Comparison of ENCODE assay signal across 25 cellular contexts in the genomic region with DNA sequence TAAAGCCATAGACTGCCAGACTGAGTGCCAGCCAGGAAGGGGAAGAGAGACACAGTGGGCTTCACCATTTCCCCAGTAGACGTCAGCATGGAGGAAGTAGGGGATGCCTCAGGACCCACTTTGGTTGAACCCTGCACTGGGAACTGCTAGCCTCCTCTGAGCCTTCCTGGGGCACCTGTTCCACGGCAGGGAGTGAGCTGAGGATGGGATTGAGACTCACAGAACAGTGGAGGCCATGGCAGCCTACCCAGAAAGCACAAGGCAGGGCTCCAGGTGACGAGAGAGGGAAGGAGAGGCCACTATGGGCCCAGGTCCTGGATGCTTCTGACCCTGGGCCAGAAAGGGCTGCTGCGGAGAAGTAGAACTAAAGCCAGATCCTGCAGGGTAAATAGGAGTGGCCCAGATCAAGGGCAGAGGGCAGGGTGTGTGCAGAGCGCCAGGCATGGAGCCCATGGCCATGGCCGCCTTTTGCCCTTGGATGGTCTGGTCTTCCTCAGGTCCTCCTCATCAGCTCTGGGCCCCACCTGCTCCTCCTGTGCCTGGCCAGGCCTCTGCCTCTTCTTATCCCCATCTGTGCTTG.
DNase-seq lines count a peak whose midpoint lies in the region; ATAC-seq, FAIRE-seq and TF ChIP-seq lines count a peak whose summit lies in the region.
"Had no signal": no experiment of that assay in that cellular context is flagged by ENCODE, and none has a peak within 500 bp of the region (broad histone marks: within the 10 kb centered on the region; RNA-seq: fewer than 3 reads in every experiment).

No MANE protein-coding gene starts in this region.

- H3K36me3 ChIP-seq in right atrium auricular region (no peaks in the 10 kb centered on the region), H1 (ENCODE audit: control insufficient read depth in 2 of 4, insufficient read depth in 4 of 4, low read length in 3 of 4) (no peaks in the 10 kb centered on the region), osteoblast (ENCODE audit: insufficient read depth, low read length) (no peaks in the 10 kb centered on the region)
- H3K36me3 ChIP-seq: HAP-1, SJSA1 had no signal

- no peak overlapping the region for H3K23ac ChIP-seq in H1 (ENCODE audit: insufficient read length)

- H3K9me3 ChIP-seq in right atrium auricular region: peaks cover 0 to 7% of the 10 kb centered on the region in 2 donors
- peaks cover 8 to 14% of the 10 kb centered on the region in 2 experiments; a peak in 3 of 4 replicates for H3K9me3 ChIP-seq in H1 (ENCODE audit: insufficient read depth in 2 of 2, low read depth in 1 of 2, low read length in 1 of 2)
- H3K9me3 ChIP-seq in osteoblast (ENCODE audit: low read depth, low read length): no peaks in the 10 kb centered on the region
- H3K9me3 ChIP-seq: HAP-1 had no signal

- H2AK5ac ChIP-seq in H1 (ENCODE audit: low read depth, low read length): peak overlapping the region; percentile 20; the same call in 1 of the 2 replicates

- H2BK120ac ChIP-seq in H1 (replicated peaks; ENCODE audit: low read depth, low read length): no peak overlapping the region

- 87% methylated on average over 6 of the region's 6 CpGs; no CpG with 5 or more reads in 1 of the 2 experiments for WGBS in H1 (ENCODE audit: extremely low coverage in 1 of 2, insufficient coverage in 1 of 2, insufficient read length in 1 of 2, insufficient replicate concordance in 2 of 2, low coverage in 1 of 2, low lambda C conversion rate in 2 of 2, missing lambda C conversion rate in 1 of 2), 2 experiments

- no peak for TF ChIP-seq EP300 in H1 (IDR thresholded peaks at IDR 0.05; ENCODE audit: borderline replicate concordance in 1 of 2, low read depth in 2 of 2, low read length in 2 of 2)

- TF ChIP-seq RAD21 in H1 (IDR thresholded peaks at IDR 0.05 in 1 of 2, conservative IDR thresholded peaks at IDR 0.05 in 1 of 2; ENCODE audit: low read depth in 2 of 2, low read length in 2 of 2): no peak

- ATAC-seq in Right ventricle myocardium superior (ENCODE audit: poor library complexity) (no peak), omental fat pad (ENCODE audit: low FRiP score) (no peak), GM21737 (IDR thresholded peaks at IDR 0.05; ENCODE audit: unreplicated experiment) (no peak)
- no peak for ATAC-seq in stimulated activated naive CD8-positive, alpha-beta T cell treated with anti-CD3 and anti-CD28 coated beads, Interleukin-15, amount 100 ng/mL, for 72 hours
- ATAC-seq: PC-3, Right ventricle myocardium inferior had no signal

- no peaks in the 10 kb centered on the region for H3K79me1 ChIP-seq in H1 (ENCODE audit: low read depth, low read length)

- no peak overlapping the region for H4K5ac ChIP-seq in H1 (ENCODE audit: insufficient read length, low read depth, low read length)

- 0 out of 2 replicates have a peak overlapping the region, but pooled peaks have one; percentile 8 for H2BK5ac ChIP-seq in H1 (ENCODE audit: low read depth, low read length)

- H3K27ac ChIP-seq in right atrium auricular region (no peak overlapping the region), H1 (ENCODE audit: low read depth, low read length) (no peak overlapping the region), osteoblast (ENCODE audit: low read depth, low read length) (no peak overlapping the region)
- H3K27ac ChIP-seq: BLaER1 treated with 17β-estradiol and CSF1 and Interleukin-3, amounts not matched to agents 10 nM and 100 nM; SJSA1 had no signal

- no peaks in the 10 kb centered on the region for H3K27me3 ChIP-seq in right atrium auricular region
- no peaks in the 10 kb centered on the region; a peak in 2 of 7 replicates for H3K27me3 ChIP-seq in H1 (replicated peaks in 1 of 4; ENCODE audit: control insufficient read depth in 3 of 4, extremely low read depth in 1 of 4, insufficient read depth in 3 of 4, low read length in 3 of 4)
- no peaks in the 10 kb centered on the region for H3K27me3 ChIP-seq in osteoblast (ENCODE audit: insufficient read depth, low read length)
- H3K27me3 ChIP-seq: BLaER1 treated with 17β-estradiol and CSF1 and Interleukin-3, amounts not matched to agents 10 nM and 100 nM; SJSA1 had no signal

- DNase-seq in Right ventricle myocardium superior (peak; percentile 20), right atrium auricular region (ENCODE audit: low spot score) (no peak), H1 (ENCODE audit: low read depth in 1 of 2, low spot score in 2 of 2) (no peak), osteoblast (ENCODE audit: insufficient read length, low spot score, missing footprints) (peak; percentile 58), type B pancreatic cell (ENCODE audit: extremely low spot score, unreplicated experiment) (no peak), omental fat pad (ENCODE audit: low spot score) (no peak)
- DNase-seq in stimulated activated naive CD8-positive, alpha-beta T cell treated with anti-CD3 and anti-CD28 coated beads, Interleukin-15, amount 100 ng/mL, for 72 hours: no peak
- DNase-seq: HFFc6, KBM-7, MV-4-11, NCI-H146, NCI-H1930, NCI-H446, NCI-H524 treated with DMSO at 0.1 percent for 48 hours, NCI-H774, PC-3 had no signal

- peaks cover 2% of the 10 kb centered on the region for H3K27me3 Mint-ChIP-seq in type B pancreatic cell
- no peaks in the 10 kb centered on the region for H3K27me3 Mint-ChIP-seq in stimulated activated naive CD8-positive, alpha-beta T cell treated with anti-CD3 and anti-CD28 coated beads, Interleukin-15, amount 100 ng/mL, for 72 hours
- H3K27me3 Mint-ChIP-seq: CD4-positive, alpha-beta T cell had no signal

- H3K9ac ChIP-seq in H1 (replicated peaks in 1 of 4; ENCODE audit: extremely low read depth in 1 of 4, low read depth in 3 of 4, low read length in 3 of 4): no peak overlapping the region
- H3K9ac ChIP-seq: BLaER1 treated with 17β-estradiol and CSF1 and Interleukin-3, amounts not matched to agents 10 nM and 100 nM had no signal

- no peaks in the 10 kb centered on the region for H3K4me1 ChIP-seq in right atrium auricular region
- H3K4me1 ChIP-seq in H1 (replicated peaks in 1 of 4; ENCODE audit: control insufficient read depth in 3 of 4, insufficient read depth in 4 of 4, low read length in 3 of 4): peaks cover 0 to 5% (median 3%) of the 10 kb centered on the region in 4 experiments; a peak in 6 of 7 replicates
- no peaks in the 10 kb centered on the region for H3K4me1 ChIP-seq in osteoblast (ENCODE audit: insufficient read depth, low read length)
- H3K4me1 ChIP-seq: BLaER1 treated with 17β-estradiol and CSF1 and Interleukin-3, amounts not matched to agents 10 nM and 100 nM; HAP-1; SJSA1 had no signal

- TF ChIP-seq CTCF in right atrium auricular region (IDR thresholded peaks at IDR 0.05): no peak
- TF ChIP-seq CTCF in H1 (IDR thresholded peaks at IDR 0.05; ENCODE audit: control extremely low read depth in 1 of 3, insufficient read depth in 1 of 3, low read depth in 1 of 3, low read length in 3 of 3): no peak
- TF ChIP-seq CTCF in osteoblast (IDR thresholded peaks at IDR 0.05; ENCODE audit: extremely low read depth, low read depth, low read length): no peak
- no peak for TF ChIP-seq CTCF in type B pancreatic cell (conservative IDR thresholded peaks at IDR 0.05)
- TF ChIP-seq CTCF in omental fat pad (IDR thresholded peaks at IDR 0.05): no peak

- no peak overlapping the region for H2BK20ac ChIP-seq in H1 (ENCODE audit: low read length)

- H4K20me1 ChIP-seq in H1 (replicated peaks in 1 of 2; ENCODE audit: control insufficient read depth in 1 of 2, insufficient read depth in 2 of 2, low read length in 2 of 2) (no peaks in the 10 kb centered on the region), osteoblast (ENCODE audit: insufficient read depth, low read length) (no peaks in the 10 kb centered on the region)

- H3K27ac Mint-ChIP-seq in type B pancreatic cell: peak overlapping the region; percentile 100
- no peak overlapping the region for H3K27ac Mint-ChIP-seq in stimulated activated naive CD8-positive, alpha-beta T cell treated with anti-CD3 and anti-CD28 coated beads, Interleukin-15, amount 100 ng/mL, for 72 hours
- H3K27ac Mint-ChIP-seq: CD4-positive, alpha-beta T cell; GM23338; HFFc6 had no signal

- FAIRE-seq in H1 (lab: Jason Lieb, UNC): no peak
- FAIRE-seq: A204.1, G401.6 had no signal

- no peak overlapping the region for H4K91ac ChIP-seq in H1 (replicated peaks; ENCODE audit: insufficient read length, low read length)

- H3K36me3 Mint-ChIP-seq in type B pancreatic cell: no peaks in the 10 kb centered on the region

- no peak overlapping the region for H3K18ac ChIP-seq in H1 (ENCODE audit: extremely low read depth, low read length)

- H3K79me2 ChIP-seq in H1 (ENCODE audit: control insufficient read depth in 1 of 2, insufficient read depth in 2 of 2, low read length in 2 of 2) (no peaks in the 10 kb centered on the region), osteoblast (ENCODE audit: insufficient read depth, low read length) (no peaks in the 10 kb centered on the region)

- H4K8ac ChIP-seq in H1 (ENCODE audit: extremely low read depth, insufficient read depth, low read length): no peak overlapping the region

- H3K4me2 ChIP-seq in H1 (ENCODE audit: insufficient read depth in 1 of 2, low read depth in 2 of 2, low read length in 2 of 2) (no peak overlapping the region), osteoblast (ENCODE audit: insufficient read depth, low read length) (no peak overlapping the region)
- H3K4me2 ChIP-seq: BLaER1 treated with 17β-estradiol and CSF1 and Interleukin-3, amounts not matched to agents 10 nM and 100 nM; GM23338 had no signal

- H3K4me3 ChIP-seq in right atrium auricular region (no peak overlapping the region), H1 (ENCODE audit: extremely low read depth in 1 of 4, insufficient read depth in 2 of 4, low read depth in 3 of 4, low read length in 4 of 4) (no peak overlapping the region), osteoblast (ENCODE audit: insufficient read depth, low read length) (no peak overlapping the region)
- H3K4me3 ChIP-seq: BLaER1 treated with 17β-estradiol and CSF1 and Interleukin-3, amounts not matched to agents 10 nM and 100 nM; GM23338; HAP-1; SJSA1 had no signal

- H3K9me3 Mint-ChIP-seq in type B pancreatic cell: no peaks in the 10 kb centered on the region
- peaks cover 11 to 29% of the 10 kb centered on the region in 2 donors for H3K9me3 Mint-ChIP-seq in stimulated activated naive CD8-positive, alpha-beta T cell treated with anti-CD3 and anti-CD28 coated beads, Interleukin-15, amount 100 ng/mL, for 72 hours
- H3K9me3 Mint-ChIP-seq: CD4-positive, alpha-beta T cell had no signal

- intact Hi-C loops in Right ventricle myocardium superior (cut with DNase I): no loop called here

- peak overlapping the region; percentile 32 for H3K4me3 Mint-ChIP-seq in type B pancreatic cell
- H3K4me3 Mint-ChIP-seq in stimulated activated naive CD8-positive, alpha-beta T cell treated with anti-CD3 and anti-CD28 coated beads, Interleukin-15, amount 100 ng/mL, for 72 hours: no peak overlapping the region
- H3K4me3 Mint-ChIP-seq: CD4-positive, alpha-beta T cell; GM23338; HFFc6 had no signal

- peaks cover 12% of the 10 kb centered on the region for H3K4me1 Mint-ChIP-seq in type B pancreatic cell (ENCODE audit: unreplicated experiment)
- H3K4me1 Mint-ChIP-seq in stimulated activated naive CD8-positive, alpha-beta T cell treated with anti-CD3 and anti-CD28 coated beads, Interleukin-15, amount 100 ng/mL, for 72 hours: no peaks in the 10 kb centered on the region

- H2BK12ac ChIP-seq in H1 (ENCODE audit: low read depth, low read length): no peak overlapping the region

- CTCF ChIA-PET in H1 (lab: Charles Lee; ENCODE audit: partially characterized antibody): interaction anchor here (0.6 to 2.8 kb wide), 19 partner anchors 8 to 503 kb away, joined by 3 to 14 read pairs (median 3); no protein-coding TSS in a partner anchor

- H3K56ac ChIP-seq in H1 (replicated peaks; ENCODE audit: insufficient read length, low read depth, low read length): no peak overlapping the region

- no peak overlapping the region; the same call in 1 of the 2 replicates for H2BK15ac ChIP-seq in H1 (ENCODE audit: low read length)

- TF ChIP-seq POLR2A in H1 (IDR thresholded peaks at IDR 0.05; ENCODE audit: control extremely low read depth in 1 of 2, low read depth in 2 of 2, low read length in 2 of 2): no peak

- H3K23me2 ChIP-seq in H1 (ENCODE audit: low read depth, low read length): no peaks in the 10 kb centered on the region

- H3K4ac ChIP-seq in H1 (replicated peaks; ENCODE audit: insufficient read length, low read depth, low read length): peak overlapping the region; percentile 44

- POLR2A ChIA-PET in H1 (lab: Charles Lee; ENCODE audit: partially characterized antibody): no interaction called here

- no peak overlapping the region for H3K14ac ChIP-seq in H1 (ENCODE audit: insufficient read length)

- H2AFZ ChIP-seq in H1 (ENCODE audit: low read length) (no peak overlapping the region), osteoblast (ENCODE audit: low read length) (no peak overlapping the region)
- H2AFZ ChIP-seq: GM23338 had no signal

Comparison
In these comparisons a context has a peak if more than half of its experiments do, and no peak if none do; other contexts are left out.
1. DNase-seq: peak in Right ventricle myocardium superior (single experiment) and osteoblast (single experiment); none in right atrium auricular region (single experiment), H1 (0 of 2), type B pancreatic cell (single experiment), omental fat pad (single experiment) and stimulated activated naive CD8-positive, alpha-beta T cell treated with anti-CD3 and anti-CD28 coated beads, Interleukin-15, amount 100 ng/mL, for 72 hours (0 of 2).